In genomic region chr20:58892126-58892931, GRCh38 we compare ENCODE assay signal across 1 cellular context.
TF ChIP-seq lines count a peak whose summit lies in the region.

No MANE protein-coding gene starts in this region.

TF ChIP-seq in HEK293, 187 proteins besides CTCF, POLR2A, EP300 and RAD21 (continued from another document and continues in another):
- TF ChIP-seq PRDM10 (tag by site-specific recombination; IDR thresholded peaks at IDR 0.05): peak; percentile 79
- peak; percentile 83 for TF ChIP-seq ZIC2 (tag by site-specific recombination; IDR thresholded peaks at IDR 0.05)
- TF ChIP-seq ZNF513 (tag by site-specific recombination; IDR thresholded peaks at IDR 0.05): no peak
- TF ChIP-seq ZFP37 (tag by site-specific recombination; IDR thresholded peaks at IDR 0.05): no peak
- no peak for TF ChIP-seq BCL6B (tag by site-specific recombination; IDR thresholded peaks at IDR 0.05)
- TF ChIP-seq ZNF423 (tag by site-specific recombination; IDR thresholded peaks at IDR 0.05): 0 out of 2 replicates have a peak, but pooled peaks have one; percentile 45
- no peak for TF ChIP-seq ZNF416 (tag by site-specific recombination; IDR thresholded peaks at IDR 0.05)
- no peak for TF ChIP-seq ZNF585B (tag by site-specific recombination; IDR thresholded peaks at IDR 0.05)
- TF ChIP-seq ZBTB6 (tag by site-specific recombination; IDR thresholded peaks at IDR 0.05): no peak
- TF ChIP-seq ZNF433 (tag by site-specific recombination; IDR thresholded peaks at IDR 0.05; ENCODE audit: low read depth): no peak
- TF ChIP-seq ZNF514 (tag by site-specific recombination; IDR thresholded peaks at IDR 0.05): no peak
- no peak for TF ChIP-seq ZNF211 (tag by site-specific recombination; IDR thresholded peaks at IDR 0.05; ENCODE audit: low read depth)
- peak; percentile 97 for TF ChIP-seq PATZ1 (tag by site-specific recombination; IDR thresholded peaks at IDR 0.05)
- TF ChIP-seq ZNF184 (tag by site-specific recombination; IDR thresholded peaks at IDR 0.05): no peak
- TF ChIP-seq ZNF155 (tag by site-specific recombination; IDR thresholded peaks at IDR 0.05): no peak
- TF ChIP-seq RBAK (tag by site-specific recombination; IDR thresholded peaks at IDR 0.05): no peak
- TF ChIP-seq ZNF768 (tag by site-specific recombination; IDR thresholded peaks at IDR 0.05): no peak
- no peak for TF ChIP-seq ZSCAN18 (tag by site-specific recombination; IDR thresholded peaks at IDR 0.05)
- TF ChIP-seq ZNF658 (tag by site-specific recombination; IDR thresholded peaks at IDR 0.05): no peak
- TF ChIP-seq ZNF704 (tag by site-specific recombination; IDR thresholded peaks at IDR 0.05): no peak
- no peak for TF ChIP-seq ZNF223 (tag by site-specific recombination; IDR thresholded peaks at IDR 0.05)
- no peak for TF ChIP-seq ZNF354C (tag by site-specific recombination; IDR thresholded peaks at IDR 0.05; ENCODE audit: borderline replicate concordance, low read depth)
- TF ChIP-seq ZSCAN16 (tag by site-specific recombination; IDR thresholded peaks at IDR 0.05): no peak
- no peak for TF ChIP-seq ZNF624 (tag by site-specific recombination; IDR thresholded peaks at IDR 0.05)
- TF ChIP-seq ZNF623 (tag by site-specific recombination; IDR thresholded peaks at IDR 0.05): no peak
- TF ChIP-seq KLF16 (tag by site-specific recombination; IDR thresholded peaks at IDR 0.05): peak; percentile 83
- TF ChIP-seq ZBTB26 (tag by site-specific recombination; optimal IDR thresholded peaks at IDR 0.05): peak; percentile 70
- no peak for TF ChIP-seq ZNF175 (tag by site-specific recombination; IDR thresholded peaks at IDR 0.05)
- no peak for TF ChIP-seq ZNF132 (tag by site-specific recombination; IDR thresholded peaks at IDR 0.05; ENCODE audit: borderline replicate concordance)
- TF ChIP-seq ZSCAN5A (tag by site-specific recombination; IDR thresholded peaks at IDR 0.05): no peak
- no peak for TF ChIP-seq FEZF1 (tag by site-specific recombination; IDR thresholded peaks at IDR 0.05)
- TF ChIP-seq ZNF76 (tag by site-specific recombination; IDR thresholded peaks at IDR 0.05; ENCODE audit: borderline replicate concordance, low read depth): peak; percentile 40; the same call in 1 of the 2 replicates
- TF ChIP-seq ZNF555 (tag by site-specific recombination; conservative IDR thresholded peaks at IDR 0.05): no peak
- no peak for TF ChIP-seq ZNF529 (tag by site-specific recombination; IDR thresholded peaks at IDR 0.05; ENCODE audit: insufficient replicate concordance)
- peak; percentile 30; the same call in 1 of the 2 replicates for TF ChIP-seq ZNF843 (tag by site-specific recombination; IDR thresholded peaks at IDR 0.05)
- TF ChIP-seq HOXD13 (CRISPR knock-in tag; IDR thresholded peaks at IDR 0.05; ENCODE audit: borderline replicate concordance): no peak
- TF ChIP-seq ZNF274 (IDR thresholded peaks at IDR 0.05; ENCODE audit: low read length): no peak
- TF ChIP-seq ZNF274 (tag by site-specific recombination; IDR thresholded peaks at IDR 0.05; ENCODE audit: borderline replicate concordance): no peak
- peak; percentile 49; the same call in 1 of the 2 replicates for TF ChIP-seq WT1 (tag by site-specific recombination; IDR thresholded peaks at IDR 0.05)
- no peak for TF ChIP-seq MYNN (tag by site-specific recombination; IDR thresholded peaks at IDR 0.05; ENCODE audit: borderline replicate concordance)
- no peak for TF ChIP-seq GLI4 (tag by site-specific recombination; IDR thresholded peaks at IDR 0.05)
- TF ChIP-seq BCL11B (tag by site-specific recombination; IDR thresholded peaks at IDR 0.05; ENCODE audit: low read depth): no peak
- no peak for TF ChIP-seq ZNF560 (tag by site-specific recombination; IDR thresholded peaks at IDR 0.05; ENCODE audit: borderline replicate concordance)
- no peak for TF ChIP-seq ZNF530 (tag by site-specific recombination; IDR thresholded peaks at IDR 0.05; ENCODE audit: low read depth)
- peak; percentile 67 for TF ChIP-seq SP2 (tag by site-specific recombination; IDR thresholded peaks at IDR 0.05)
- TF ChIP-seq YY2 (tag by site-specific recombination; IDR thresholded peaks at IDR 0.05): no peak
- TF ChIP-seq ZNF394 (tag by site-specific recombination; IDR thresholded peaks at IDR 0.05; ENCODE audit: borderline replicate concordance): no peak
- TF ChIP-seq ZNF16 (tag by site-specific recombination; IDR thresholded peaks at IDR 0.05; ENCODE audit: low read depth): no peak
- TF ChIP-seq ZNF777 (tag by site-specific recombination; IDR thresholded peaks at IDR 0.05; ENCODE audit: borderline replicate concordance): 0 out of 2 replicates have a peak, but pooled peaks have one; percentile 47
- TF ChIP-seq ZBTB48 (tag by site-specific recombination; IDR thresholded peaks at IDR 0.05): no peak
- TF ChIP-seq HOXC10 (CRISPR knock-in tag; IDR thresholded peaks at IDR 0.05): no peak
- TF ChIP-seq ZNF510 (tag by site-specific recombination; IDR thresholded peaks at IDR 0.05; ENCODE audit: insufficient replicate concordance): no peak
- no peak for TF ChIP-seq ZFP41 (tag by site-specific recombination; IDR thresholded peaks at IDR 0.05; ENCODE audit: borderline replicate concordance)
- peak; percentile 70 for TF ChIP-seq ZNF692 (tag by site-specific recombination; IDR thresholded peaks at IDR 0.05)
- peak; percentile 57 for TF ChIP-seq PRDM1 (tag by site-specific recombination; IDR thresholded peaks at IDR 0.05)
